Comparison of ENCODE assay signal across 10 cellular contexts in genomic region chr6:122751291-122751690, GRCh38. TPM values are rescaled to one million over a fixed set of nuclear protein-coding genes. Genes with fewer than 3 reads are reported as not detected.
DNase-seq lines count a peak whose midpoint lies in the region; ATAC-seq and TF ChIP-seq lines count a peak whose summit lies in the region.
"Had no signal": no experiment of that assay in that cellular context is flagged by ENCODE, and none has a peak within 500 bp of the region (broad histone marks: within the 10 kb centered on the region; RNA-seq: fewer than 3 reads in every experiment).

No MANE protein-coding gene starts in this region.

- peaks cover 7% of the 10 kb centered on the region; the same call in 1 of the 2 replicates for H3K4me1 Mint-ChIP-seq in HFFc6 (ENCODE audit: low read depth)

- no peaks in the 10 kb centered on the region for H3K9me3 ChIP-seq in heart right ventricle

- H3K36me3 ChIP-seq in heart right ventricle = no peaks in the 10 kb centered on the region

- H3K4me3 Mint-ChIP-seq in HFFc6 = no peak overlapping the region
- H3K4me3 Mint-ChIP-seq: type B pancreatic cell had no signal

- no peak overlapping the region for H3K27ac Mint-ChIP-seq in activated naive CD4-positive, alpha-beta T cell treated with anti-CD3 and anti-CD28 coated beads, Interleukin-2, amount 50 U/mL, for 72 hours
- no peak overlapping the region for H3K27ac Mint-ChIP-seq in HFFc6
- H3K27ac Mint-ChIP-seq: type B pancreatic cell had no signal

- intact Hi-C loops in heart right ventricle (cut with DNase I) = no loop called here

- 60 to 62% methylated on average over 2 of the region's 2 CpGs for WGBS in heart right ventricle, 2 donors

- peaks cover 0 to 20% (median 0%) of the 10 kb centered on the region in 9 donors for H3K4me1 ChIP-seq in heart right ventricle

- H3K27ac ChIP-seq in heart right ventricle = no peak overlapping the region

- H3K9me3 Mint-ChIP-seq in activated naive CD4-positive, alpha-beta T cell treated with anti-CD3 and anti-CD28 coated beads, Interleukin-2, amount 50 U/mL, for 72 hours = peaks cover 4 to 17% of the 10 kb centered on the region in 2 donors
- H3K9me3 Mint-ChIP-seq in HFFc6 = no peaks in the 10 kb centered on the region

- peak; percentile 19 for DNase-seq in GM20000 (ENCODE audit: low spot score)
- DNase-seq in activated naive CD4-positive, alpha-beta T cell treated with anti-CD3 and anti-CD28 coated beads, Interleukin-2, amount 50 U/mL, for 72 hours (ENCODE audit: low spot score in 2 of 2) = no peak
- no peak for DNase-seq in heart right ventricle
- no peak for DNase-seq in HFFc6
- DNase-seq in pons (ENCODE audit: low spot score) = no peak
- DNase-seq: NCI-H2171 treated with DMSO at 0.1 percent for 48 hours had no signal

- peak; percentile 81 for ATAC-seq in GM18499 (IDR thresholded peaks at IDR 0.05; ENCODE audit: insufficient read depth, unreplicated experiment)
- ATAC-seq in HG03108 (IDR thresholded peaks at IDR 0.05; ENCODE audit: unreplicated experiment) = peak; percentile 83
- peak; percentile 43 to 87 for ATAC-seq in activated naive CD4-positive, alpha-beta T cell treated with anti-CD3 and anti-CD28 coated beads, Interleukin-2, amount 50 U/mL, for 72 hours
- no peak for ATAC-seq in heart right ventricle
- no peak for ATAC-seq in SK-N-SH treated with all-trans-retinoic acid at 6 μM for 48 hours

- peaks cover 12% of the 10 kb centered on the region for H3K27me3 Mint-ChIP-seq in HFFc6 (ENCODE audit: insufficient read depth)
- H3K27me3 Mint-ChIP-seq: type B pancreatic cell had no signal

- peaks cover 0 to 6% of the 10 kb centered on the region in 2 donors for H3K36me3 Mint-ChIP-seq in activated naive CD4-positive, alpha-beta T cell treated with anti-CD3 and anti-CD28 coated beads, Interleukin-2, amount 50 U/mL, for 72 hours
- H3K36me3 Mint-ChIP-seq in HFFc6 (ENCODE audit: low read depth) = no peaks in the 10 kb centered on the region

- TF ChIP-seq CTCF in GM20000 (IDR thresholded peaks at IDR 0.05; ENCODE audit: extremely low read depth, missing control alignments) = no peak
- no peak for TF ChIP-seq CTCF in heart right ventricle (IDR thresholded peaks at IDR 0.05)
- TF ChIP-seq CTCF in HFFc6 (IDR thresholded peaks at IDR 0.05) = no peak

- no peak overlapping the region for H3K4me3 ChIP-seq in heart right ventricle

- H3K27me3 ChIP-seq in heart right ventricle = peaks cover 0 to 4% (median 0%) of the 10 kb centered on the region in 7 donors

TF ChIP-seq in SK-N-SH treated with all-trans-retinoic acid at 6 μM for 48 hours, 23 proteins besides CTCF, POLR2A, EP300 and RAD21:
- TF ChIP-seq CREB5 (CRISPR knock-in tag; IDR thresholded peaks at IDR 0.05; ENCODE audit: low read depth) (no peak), TCF4 (CRISPR knock-in tag; IDR thresholded peaks at IDR 0.05; ENCODE audit: borderline replicate concordance) (no peak), ESRRG (CRISPR knock-in tag; IDR thresholded peaks at IDR 0.05) (no peak), SNAI2 (CRISPR knock-in tag; IDR thresholded peaks at IDR 0.05) (no peak)

RNA-seq across cellular contexts. Expression of gene FABP7, which starts 28.2 kb away (rescaled TPM):
- total RNA-seq in activated naive CD4-positive, alpha-beta T cell treated with anti-CD3 and anti-CD28 coated beads, Interleukin-2, amount 50 U/mL, for 72 hours = not detected
- not detected for total RNA-seq in heart right ventricle
- under 1 TPM in 1 of 2 donors, not detected in 1; 0.16 TPM for polyA plus RNA-seq in heart right ventricle
- total RNA-seq in HFFc6 (2021; fragmentation: NEBNext Ultra II Directional; extraction: Animal tissue kit (Norgen Biotek cat#: 25700)) = not detected

RNA-seq across cellular contexts. Expression of gene SMPDL3A, which starts 37.8 kb away (rescaled TPM):
- total RNA-seq in activated naive CD4-positive, alpha-beta T cell treated with anti-CD3 and anti-CD28 coated beads, Interleukin-2, amount 50 U/mL, for 72 hours = 1 to 10 TPM in 1 of 2 donors, not detected in 1; 1.4 TPM
- 1 to 10 TPM; 2.5 to 6.7 (median 3.3) TPM for total RNA-seq in heart right ventricle
- polyA plus RNA-seq in heart right ventricle = 1 to 10 TPM; 4.6 to 5.4 TPM
- total RNA-seq in HFFc6 (2021; fragmentation: NEBNext Ultra II Directional; extraction: Animal tissue kit (Norgen Biotek cat#: 25700)) = 1 to 10 TPM; 4.8 to 8.2 (median 6.8) TPM

Comparison
In these comparisons a context has a peak if more than half of its experiments do, and no peak if none do; other contexts are left out.
1. ATAC-seq: peak in GM18499 (single experiment), HG03108 (single experiment) and activated naive CD4-positive, alpha-beta T cell treated with anti-CD3 and anti-CD28 coated beads, Interleukin-2, amount 50 U/mL, for 72 hours (2 of 2); none in heart right ventricle (0 of 8) and SK-N-SH treated with all-trans-retinoic acid at 6 μM for 48 hours (single experiment).